ENCODE assay signal across 8 cellular contexts in genomic region chr16:83826146-83826913, GRCh38. TPM values are rescaled to one million over a fixed set of nuclear protein-coding genes. Genes with fewer than 3 reads are reported as not detected.
A peak's percentile ranks its signal among the peaks of the same experiment; 100 is the strongest.
DNase-seq lines count a peak whose midpoint lies in the region; ATAC-seq and TF ChIP-seq lines count a peak whose summit lies in the region.

No MANE protein-coding gene starts in this region.

- intact Hi-C loops in right cardiac atrium (cut with DNase I), result loop anchor here (2.0 to 10.0 kb wide), 6 partner anchors 51 to 238 kb away; partner anchors contain the start of gene OSGIN1 (in 1 of the 4)
- intact Hi-C loops in sciatic nerve (cut with DNase I), result loop anchor here (10.0 kb wide), 1 partner anchor 58 kb away; no protein-coding TSS in a partner anchor

- H3K9me2 ChIP-seq in Loucy (replicated peaks; ENCODE audit: low read depth, low read length), result no peaks in the 10 kb centered on the region

- peaks cover 14% of the 10 kb centered on the region for H3K27me3 Mint-ChIP-seq in T-helper 17 cell

- H2AFZ ChIP-seq in Loucy (ENCODE audit: low read length), result peak overlapping the region; percentile 92

- H3K27me3 ChIP-seq in Loucy (ENCODE audit: insufficient read depth, low read length, poor library complexity, severe bottlenecking) (no peaks in the 10 kb centered on the region), right cardiac atrium (ENCODE audit: control insufficient read depth, insufficient read depth) (no peaks in the 10 kb centered on the region)

- H3K36me3 Mint-ChIP-seq in T-helper 17 cell (ENCODE audit: low read depth), result no peaks in the 10 kb centered on the region

- H3K36me3 ChIP-seq in Loucy (ENCODE audit: insufficient read depth, low read length), result no peaks in the 10 kb centered on the region

- H3K9ac ChIP-seq in Loucy (ENCODE audit: low read depth, low read length, poor library complexity, severe bottlenecking), result no peak overlapping the region

- H3K79me2 ChIP-seq in Loucy (ENCODE audit: insufficient read depth, low read length), result no peaks in the 10 kb centered on the region

- H3K4me1 ChIP-seq in Loucy (ENCODE audit: insufficient read depth, low read length, poor library complexity, severe bottlenecking) (no peaks in the 10 kb centered on the region), right cardiac atrium (ENCODE audit: control insufficient read depth, insufficient read depth, low read length) (no peaks in the 10 kb centered on the region)

- H3K27ac Mint-ChIP-seq in T-helper 17 cell, result no peak overlapping the region

- peaks cover 6% of the 10 kb centered on the region for H3K4me1 Mint-ChIP-seq in T-helper 17 cell

- peak; percentile 31 for DNase-seq in CMK (ENCODE audit: low read depth)
- peak; percentile 57 to 80 (median 59) for DNase-seq in T-helper 17 cell
- DNase-seq in amniotic stem cell (lab: John Stamatoyannopoulos, UW), result peak; percentile 44
- peak; percentile 83 to 95 (median 93) for DNase-seq in right cardiac atrium
- peak; percentile 93 for DNase-seq in sciatic nerve (ENCODE audit: low spot score)

- peak; percentile 95 for TF ChIP-seq CTCF in Loucy (conservative IDR thresholded peaks at IDR 0.05; ENCODE audit: low read length)

- H3F3A ChIP-seq in Loucy (ENCODE audit: low read depth), result no peaks in the 10 kb centered on the region

- H3K27ac ChIP-seq in right cardiac atrium (ENCODE audit: low read length), result no peak overlapping the region

- H3K4me3 ChIP-seq in Loucy (ENCODE audit: low read length, poor library complexity, severe bottlenecking) (no peak overlapping the region), right cardiac atrium (ENCODE audit: low read length) (no peak overlapping the region)

- 41% methylated on average over 21 of the region's 21 CpGs for WGBS in right cardiac atrium

- no peaks in the 10 kb centered on the region for H4K20me1 ChIP-seq in Loucy (ENCODE audit: insufficient read depth, low read length, poor library complexity, severe bottlenecking)

- no peak overlapping the region for H3K4me2 ChIP-seq in Loucy (ENCODE audit: low read depth, low read length, poor library complexity, severe bottlenecking)

- H3K9me3 ChIP-seq in Loucy (ENCODE audit: insufficient read depth, low read depth, low read length), result no peaks in the 10 kb centered on the region
- no peaks in the 10 kb centered on the region for H3K9me3 ChIP-seq in T-helper 17 cell (ENCODE audit: control insufficient read depth, low read length, poor library complexity, severe bottlenecking)
- no peaks in the 10 kb centered on the region for H3K9me3 ChIP-seq in right cardiac atrium (ENCODE audit: control insufficient read depth, low read length)

- ATAC-seq in GM21381 (IDR thresholded peaks at IDR 0.05; ENCODE audit: unreplicated experiment) (peak; percentile 88), T-helper 17 cell (peak; percentile 97), right cardiac atrium (peak; percentile 82 to 91), sciatic nerve (peak; percentile 84), HG03457 (IDR thresholded peaks at IDR 0.05; ENCODE audit: unreplicated experiment) (no peak)

- peak overlapping the region; percentile 31 for H3K4me3 Mint-ChIP-seq in T-helper 17 cell

RNA-seq across cellular contexts. Expression of gene HSBP1, which starts 18.6 kb away (rescaled TPM):
- total RNA-seq in T-helper 17 cell (10 to 100 TPM; 23.1 to 23.8 TPM), right cardiac atrium (100 to 1,000 TPM; 133 to 173 (median 155) TPM), sciatic nerve (75.6 TPM)
- 102 TPM for polyA plus RNA-seq in right cardiac atrium

Comparison
In these comparisons a context has a peak if more than half of its experiments do, and no peak if none do; other contexts are left out.
1. DNase-seq: peak in every context shown above with its lines; median percentile 93 in right cardiac atrium; 93 in sciatic nerve; 59 in T-helper 17 cell; 44 in amniotic stem cell; 31 in CMK.